In the genomic region with DNA sequence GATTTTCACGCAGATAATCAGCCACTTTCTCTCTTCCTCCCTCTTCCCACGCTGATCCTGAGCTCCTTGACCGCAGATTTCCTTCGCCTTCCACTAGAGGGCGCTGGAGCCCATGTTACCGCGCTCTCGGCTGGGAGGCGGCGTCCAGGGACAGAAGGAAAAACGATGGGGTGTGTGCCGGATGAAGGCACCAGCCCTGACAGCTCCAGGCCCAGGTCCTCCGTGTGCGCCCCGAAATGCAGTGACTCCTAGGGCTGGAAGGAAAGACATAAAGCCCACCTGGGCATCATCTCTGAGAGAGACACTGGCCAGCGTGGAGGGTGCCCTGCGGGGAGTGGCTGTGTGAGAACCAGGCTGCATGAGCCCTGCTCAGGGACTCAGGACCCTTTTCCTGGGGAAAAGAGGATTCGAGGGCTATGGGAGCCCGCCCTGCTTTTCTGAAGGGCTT, we compare ENCODE assay signal across 8 cellular contexts. TPM values are rescaled to one million over a fixed set of nuclear protein-coding genes. Genes with fewer than 3 reads are reported as not detected.
DNase-seq lines count a peak whose midpoint lies in the region; TF ChIP-seq lines count a peak whose summit lies in the region.

No MANE protein-coding gene starts in this region.

- H3K27ac Mint-ChIP-seq in neural progenitor cell: no peak overlapping the region

- H2AFZ ChIP-seq in neural progenitor cell (replicated peaks): peak overlapping the region; percentile 97

- H3K4me1 ChIP-seq in neural progenitor cell: no peaks in the 10 kb centered on the region
- H3K4me1 ChIP-seq in transverse colon: peaks cover 0 to 19% (median 7%) of the 10 kb centered on the region in 4 donors

- intact Hi-C loops in transverse colon (cut with DNase I; ENCODE audit: low total_unique reads): no loop called here

- H3K36me3 ChIP-seq in neural progenitor cell: no peaks in the 10 kb centered on the region
- H3K36me3 ChIP-seq in transverse colon: no peaks in the 10 kb centered on the region

- peaks cover 33% of the 10 kb centered on the region for H3K4me1 Mint-ChIP-seq in neural progenitor cell

- DNase-seq in AML-193 (lab: John Stamatoyannopoulos, UW): peak; percentile 25 to 34
- DNase-seq in GM19238 (ENCODE audit: insufficient read length, low spot score): peak; percentile 33
- peak; percentile 63 for DNase-seq in HT-29 (ENCODE audit: low spot score)
- peak; percentile 20 for DNase-seq in NOMO-1 treated with DMSO at 0.1 percent for 48 hours (lab: John Stamatoyannopoulos, UW; ENCODE audit: unreplicated experiment)
- peak; percentile 50 for DNase-seq in activated T-cell treated with anti-CD3 and anti-CD28 coated beads, Interleukin-2, amount 50 U/mL, for 1 hour
- DNase-seq in fibroblast of villous mesenchyme (ENCODE audit: low read depth): peak; percentile 62
- DNase-seq in neural progenitor cell (ENCODE audit: low spot score): peak; percentile 82
- DNase-seq in transverse colon: peak; percentile 74

- H3K27me3 ChIP-seq in neural progenitor cell: peaks cover 15% of the 10 kb centered on the region
- H3K27me3 ChIP-seq in transverse colon: no peaks in the 10 kb centered on the region

- no peak overlapping the region for H3K27ac ChIP-seq in neural progenitor cell
- H3K27ac ChIP-seq in transverse colon: no peak overlapping the region

- peak overlapping the region; percentile 81 for H3K4me2 ChIP-seq in neural progenitor cell

- 12 to 17% methylated on average over 2 to 19 of the region's 19 CpGs for WGBS in transverse colon (ENCODE audit: low coverage in 1 of 2), 2 donors

- H3K9me3 ChIP-seq in neural progenitor cell (ENCODE audit: low read depth): no peaks in the 10 kb centered on the region
- no peaks in the 10 kb centered on the region for H3K9me3 ChIP-seq in transverse colon

- H3K27me3 Mint-ChIP-seq in neural progenitor cell (ENCODE audit: insufficient read depth, low read depth): peaks cover 5% of the 10 kb centered on the region

- H4K20me1 ChIP-seq in neural progenitor cell (ENCODE audit: low read depth): no peaks in the 10 kb centered on the region

- in situ Hi-C loops in transverse colon (cut with MboI; ENCODE audit: low pct_ligation_motif_present in 1 of 4, low pct_unique_long_range_greater_than_20kb in 1 of 4, low sequenced_read_pairs in 3 of 4): no loop called here

- peak; percentile 96 for TF ChIP-seq CTCF in fibroblast of villous mesenchyme (IDR thresholded peaks at IDR 0.05; ENCODE audit: insufficient read depth, low read depth, low read length)
- peak; percentile 99 for TF ChIP-seq CTCF in neural progenitor cell (IDR thresholded peaks at IDR 0.05)
- peak; percentile 78 to 88 (median 85) for TF ChIP-seq CTCF in transverse colon (IDR thresholded peaks at IDR 0.05)

- no peaks in the 10 kb centered on the region for H3K36me3 Mint-ChIP-seq in neural progenitor cell

- H3K9ac ChIP-seq in neural progenitor cell: no peak overlapping the region

- no peaks in the 10 kb centered on the region for H3F3A ChIP-seq in neural progenitor cell (ENCODE audit: low read depth)

- H3K79me2 ChIP-seq in neural progenitor cell (ENCODE audit: low read depth): no peaks in the 10 kb centered on the region

- TF ChIP-seq POLR2A in transverse colon (IDR thresholded peaks at IDR 0.05): no peak

- no peaks in the 10 kb centered on the region for H3K9me3 Mint-ChIP-seq in neural progenitor cell

- H3K4me3 Mint-ChIP-seq in neural progenitor cell: peak overlapping the region; percentile 69

- TF ChIP-seq EP300 in transverse colon (IDR thresholded peaks at IDR 0.05; ENCODE audit: low read depth): no peak

- no peak overlapping the region for H3K4me3 ChIP-seq in fibroblast of villous mesenchyme (ENCODE audit: low read depth, low read length)
- H3K4me3 ChIP-seq in neural progenitor cell: no peak overlapping the region
- no peak overlapping the region for H3K4me3 ChIP-seq in transverse colon

RNA-seq across cellular contexts. Expression of a gene that starts 44.9 kb away (rescaled TPM):
- total RNA-seq in HT-29 (2014; rRNA removed; shearing (Covaris generic)): not detected in 2 replicates
- total RNA-seq in fibroblast of villous mesenchyme (under 0.01 TPM in 1 of 2 replicates, not detected in the other), neural progenitor cell (ENCODE audit: low replicate concordance) (0.07 and 0.19 TPM in 2 replicates), transverse colon (10 to 100 TPM; 21.7 to 61.9 (median 42.5) TPM)

Comparison
In these comparisons a context has a peak if more than half of its experiments do, and no peak if none do; other contexts are left out.
1. DNase-seq: peak in every context shown above with its lines; median percentile 82 in neural progenitor cell; 74 in transverse colon; 63 in HT-29; 62 in fibroblast of villous mesenchyme; 50 in activated T-cell treated with anti-CD3 and anti-CD28 coated beads, Interleukin-2, amount 50 U/mL, for 1 hour; 33 in GM19238; 30 in AML-193; 20 in NOMO-1 treated with DMSO at 0.1 percent for 48 hours.
2. RNA of a gene that starts 44.9 kb away (total RNA-seq): 21.7 to 61.9 TPM in transverse colon; 0.07 to 0.19 TPM in neural progenitor cell, not detected in HT-29 and under 0.01 TPM in fibroblast of villous mesenchyme; every median in the first group is over 10 times any median in the second.
3. Peak in every context shown above with its lines, with median percentiles within 50 percentile points of each other: CTCF ChIP-seq.